Comparison of ENCODE assay signal across 9 cellular contexts in the genomic region with DNA sequence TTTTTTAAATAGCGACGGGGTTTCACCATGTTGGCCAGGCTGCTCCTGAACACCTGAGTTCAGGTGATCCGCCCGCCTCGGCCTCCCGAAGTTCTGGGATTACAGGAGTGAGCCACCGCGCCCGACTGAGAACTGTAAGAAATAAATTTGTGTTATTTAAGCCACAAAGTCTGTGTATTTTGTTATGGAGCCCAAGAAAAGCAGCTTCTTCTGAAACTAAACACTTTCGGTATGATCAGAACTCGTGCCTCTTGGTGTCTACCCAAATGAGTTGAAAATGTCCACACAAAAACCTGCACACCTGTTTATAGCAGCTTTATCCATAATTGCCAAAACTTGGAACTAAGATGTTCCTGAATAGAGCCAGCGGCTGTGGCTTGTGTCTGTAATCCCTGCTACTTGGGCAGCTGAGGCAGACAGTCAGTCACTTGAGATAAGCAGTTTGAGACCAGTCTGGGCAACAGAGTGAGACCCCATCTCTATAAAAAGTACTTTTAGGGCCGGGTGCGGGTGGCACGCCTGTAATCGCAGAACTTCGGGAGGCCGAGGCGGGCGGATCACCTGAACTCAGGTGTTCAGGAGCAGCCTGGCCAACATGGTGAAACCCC. TPM values are rescaled to one million over a fixed set of nuclear protein-coding genes. Genes with fewer than 3 reads are reported as not detected.
DNase-seq lines count a peak whose midpoint lies in the region; ATAC-seq and TF ChIP-seq lines count a peak whose summit lies in the region.
"Not testable (repeated sequence)": the region's sequence is repeated elsewhere in the genome, so short reads cannot be mapped to it uniquely, and the experiment has no call there.
"Had no signal": no experiment of that assay in that cellular context is flagged by ENCODE, and none has a peak within 500 bp of the region (broad histone marks: within the 10 kb centered on the region; RNA-seq: fewer than 3 reads in every experiment).

No MANE protein-coding gene starts in this region.

- H3K4me3 ChIP-seq in Caco-2 (ENCODE audit: low read depth, low read length) = not testable (repeated sequence)

- H3K36me3 Mint-ChIP-seq in Caco-2 (ENCODE audit: insufficient read depth, unreplicated experiment); activated CD8-positive, alpha-beta memory T cell treated with anti-CD3 and anti-CD28 coated beads, Interleukin-2, amount 10 ng/mL, durations not matched to agents 7 days and 5 days: not testable (repeated sequence)

- ATAC-seq in GM19035 (IDR thresholded peaks at IDR 0.05; ENCODE audit: unreplicated experiment) = peak; percentile 61
- peak; percentile 43 for ATAC-seq in GM21529 (IDR thresholded peaks at IDR 0.05; ENCODE audit: unreplicated experiment)
- peak; percentile 57 for ATAC-seq in HG02938 (IDR thresholded peaks at IDR 0.05; ENCODE audit: unreplicated experiment)
- ATAC-seq in HG03460 (IDR thresholded peaks at IDR 0.05; ENCODE audit: unreplicated experiment) = peak; percentile 50
- ATAC-seq in activated CD8-positive, alpha-beta memory T cell treated with anti-CD3 and anti-CD28 coated beads, Interleukin-2, amount 10 ng/mL, durations not matched to agents 7 days and 5 days = peak; percentile 83
- ATAC-seq in left cardiac atrium = peak; percentile 88 to 98
- ATAC-seq in sciatic nerve = peak; percentile 96

- POLR2A ChIA-PET in Caco-2 (lab: Charles Lee) = not testable (repeated sequence)

- not testable (repeated sequence) for H3K4me1 Mint-ChIP-seq in Caco-2 (ENCODE audit: low read depth, unreplicated experiment); activated CD8-positive, alpha-beta memory T cell treated with anti-CD3 and anti-CD28 coated beads, Interleukin-2, amount 10 ng/mL, durations not matched to agents 7 days and 5 days

- not testable (repeated sequence) for H3K4me1 ChIP-seq in Caco-2

- not testable (repeated sequence) for H3K36me3 ChIP-seq in Caco-2 (ENCODE audit: control insufficient read depth, insufficient read depth, low read length)

- CTCF ChIA-PET in Caco-2 (lab: Charles Lee); activated CD8-positive, alpha-beta memory T cell treated with anti-CD3 and anti-CD28 coated beads, Interleukin-2, amount 10 ng/mL, durations not matched to agents 7 days and 5 days (lab: Charles Lee): not testable (repeated sequence)

- H3K27me3 ChIP-seq in Caco-2 (replicated peaks; ENCODE audit: control insufficient read depth, insufficient read depth, low read length) = not testable (repeated sequence)

- peak overlapping the region; percentile 93 for H3K27ac Mint-ChIP-seq in Caco-2 (ENCODE audit: unreplicated experiment)
- H3K27ac Mint-ChIP-seq in activated CD8-positive, alpha-beta memory T cell treated with anti-CD3 and anti-CD28 coated beads, Interleukin-2, amount 10 ng/mL, durations not matched to agents 7 days and 5 days = not testable (repeated sequence)

- intact Hi-C loops in Caco-2 (cut with micrococcal nuclease; ENCODE audit: unreplicated experiment); left cardiac atrium (cut with DNase I); sciatic nerve (cut with DNase I): not testable (repeated sequence)

- H3K27me3 Mint-ChIP-seq in Caco-2 (ENCODE audit: insufficient read depth, unreplicated experiment); activated CD8-positive, alpha-beta memory T cell treated with anti-CD3 and anti-CD28 coated beads, Interleukin-2, amount 10 ng/mL, durations not matched to agents 7 days and 5 days: not testable (repeated sequence)

- not testable (repeated sequence) for TF ChIP-seq CTCF in Caco-2 (IDR thresholded peaks at IDR 0.05; ENCODE audit: insufficient read depth in 1 of 2, low read depth in 1 of 2, low read length in 1 of 2, severe bottlenecking in 1 of 2, unreplicated experiment in 1 of 2)

- not testable (repeated sequence) for H3K9me3 Mint-ChIP-seq in Caco-2 (ENCODE audit: unreplicated experiment); activated CD8-positive, alpha-beta memory T cell treated with anti-CD3 and anti-CD28 coated beads, Interleukin-2, amount 10 ng/mL, durations not matched to agents 7 days and 5 days (ENCODE audit: low read depth)

- BruUV-seq in Caco-2 (replicated peaks; lab: Mats Ljungman, UMichigan) = TSS peak; percentile 98

- DNase-seq in Caco-2; activated CD8-positive, alpha-beta memory T cell treated with anti-CD3 and anti-CD28 coated beads, Interleukin-2, amount 10 ng/mL, durations not matched to agents 7 days and 5 days; left cardiac atrium; sciatic nerve (ENCODE audit: low spot score): not testable (repeated sequence)

- H3K9me3 ChIP-seq in Caco-2 = not testable (repeated sequence)

- H3K4me3 Mint-ChIP-seq in Caco-2 (ENCODE audit: unreplicated experiment); activated CD8-positive, alpha-beta memory T cell treated with anti-CD3 and anti-CD28 coated beads, Interleukin-2, amount 10 ng/mL, durations not matched to agents 7 days and 5 days: not testable (repeated sequence)

RNA-seq across cellular contexts. Expression of gene GRAP, which starts 16.1 kb away (rescaled TPM):
- total RNA-seq in Caco-2 (2022) = 0.50 TPM in 1 of 2 replicates, not detected in the other
- total RNA-seq in activated CD8-positive, alpha-beta memory T cell treated with anti-CD3 and anti-CD28 coated beads, Interleukin-2, amount 10 ng/mL, durations not matched to agents 7 days and 5 days = 10 to 100 TPM in 1 of 2 experiments, 1 to 10 TPM in 1; 9.7 to 10.4 TPM
- total RNA-seq in left cardiac atrium = 1 to 10 TPM; 1.6 to 3.2 TPM
- total RNA-seq in sciatic nerve = 6.2 TPM
- total RNA-seq: mammary epithelial cell had no signal

RNA-seq across cellular contexts. Expression of gene FAM83G, which starts 58.3 kb away (rescaled TPM):
- 24.3 and 28.1 TPM in 2 replicates for total RNA-seq in Caco-2 (2022)
- 1 to 10 TPM; 4.7 to 4.8 TPM for total RNA-seq in activated CD8-positive, alpha-beta memory T cell treated with anti-CD3 and anti-CD28 coated beads, Interleukin-2, amount 10 ng/mL, durations not matched to agents 7 days and 5 days
- total RNA-seq in left cardiac atrium = 10 to 100 TPM; 23.3 to 24.8 TPM
- 1.8 TPM for total RNA-seq in sciatic nerve

Comparison
In these comparisons a context has a peak if more than half of its experiments do, and no peak if none do; other contexts are left out.
1. ATAC-seq: peak in every context shown above with its lines; median percentile 96 in sciatic nerve; 93 in left cardiac atrium; 83 in activated CD8-positive, alpha-beta memory T cell treated with anti-CD3 and anti-CD28 coated beads, Interleukin-2, amount 10 ng/mL, durations not matched to agents 7 days and 5 days; 61 in GM19035; 57 in HG02938; 50 in HG03460; 43 in GM21529.